11 cellular contexts compared by ENCODE assay signal in the genomic region with DNA sequence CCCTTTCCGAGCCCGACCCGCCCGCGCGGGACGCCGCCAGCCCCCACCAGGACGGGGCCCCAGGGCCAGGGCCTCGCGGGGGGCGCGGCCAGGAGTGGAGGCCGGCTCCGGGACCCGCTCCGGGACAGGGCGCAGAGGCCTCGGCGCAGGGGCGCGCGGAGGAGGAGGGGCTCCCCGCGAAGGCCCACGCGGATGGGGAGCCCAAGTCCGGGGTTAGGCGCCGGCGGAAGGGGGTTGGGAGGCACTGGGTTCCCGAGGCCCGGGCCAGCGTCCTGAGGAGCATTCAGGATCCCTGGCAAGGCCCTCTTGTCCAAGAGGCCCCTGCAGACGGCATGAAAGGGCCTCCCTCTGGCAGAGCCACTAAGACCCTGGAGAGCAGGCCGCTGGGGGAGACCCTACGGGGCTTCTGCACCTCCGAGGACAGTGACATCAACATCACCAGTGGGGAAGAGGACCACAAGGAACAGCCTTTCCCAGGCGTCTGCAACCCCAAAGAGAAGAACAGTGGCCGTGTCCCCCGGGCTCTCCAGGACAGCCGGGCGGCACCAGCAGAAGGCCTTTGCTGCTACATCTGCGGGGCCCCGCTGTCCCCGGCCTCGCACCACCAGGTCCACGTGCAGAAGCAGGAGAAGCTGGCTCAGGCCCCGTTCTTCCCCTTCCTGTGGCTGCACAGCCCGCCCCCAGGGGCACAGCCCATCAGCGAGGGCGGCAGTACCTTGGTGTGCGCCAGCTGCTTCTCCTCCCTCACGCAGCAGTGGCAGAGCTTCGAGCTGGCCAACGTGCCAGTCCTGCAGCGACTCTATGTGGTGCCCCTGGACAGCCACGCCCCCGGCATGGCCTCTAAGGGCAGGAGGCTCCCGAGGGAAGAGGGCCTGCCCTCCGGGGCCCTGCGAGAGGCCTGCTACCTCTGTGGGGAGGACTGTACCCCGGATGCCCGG. TPM values are rescaled to one million over a fixed set of nuclear protein-coding genes. Genes with fewer than 3 reads are reported as not detected.
A peak's percentile ranks its signal among the peaks of the same experiment; 100 is the strongest.
DNase-seq lines count a peak whose midpoint lies in the region; ATAC-seq and TF ChIP-seq lines count a peak whose summit lies in the region.
"Had no signal": no experiment of that assay in that cellular context is flagged by ENCODE, and none has a peak within 500 bp of the region (broad histone marks: within the 10 kb centered on the region; RNA-seq: fewer than 3 reads in every experiment).

No MANE protein-coding gene starts in this region.

- CTCF ChIA-PET in IMR-90 (lab: Yijun Ruan, JAX): interaction anchor here (3.2 kb wide), 1 partner anchor 56 kb away, joined by 13 read pairs; no protein-coding TSS in a partner anchor

- peaks cover 34% of the 10 kb centered on the region for H3K4me1 ChIP-seq in IMR-90 (ENCODE audit: control insufficient read depth, insufficient read depth, low read length)
- peaks cover 5 to 13% of the 10 kb centered on the region in 2 donors for H3K4me1 ChIP-seq in esophagus (ENCODE audit: control insufficient read depth in 2 of 2, insufficient read depth in 2 of 2, low read length in 1 of 2)

- no peak overlapping the region for H4K5ac ChIP-seq in IMR-90 (ENCODE audit: low read depth, low read length)

- no peak overlapping the region for H2BK15ac ChIP-seq in IMR-90 (ENCODE audit: low read depth, low read length)

- no peak for TF ChIP-seq POLR2A in IMR-90 (IDR thresholded peaks at IDR 0.05; ENCODE audit: low read depth, low read length)

- H3K27me3 ChIP-seq in IMR-90 (ENCODE audit: control insufficient read depth, insufficient read depth, low read length) (no peaks in the 10 kb centered on the region), esophagus (ENCODE audit: control insufficient read depth in 1 of 2, insufficient read depth in 2 of 2, low read length in 2 of 2) (peaks cover 0 to 4% of the 10 kb centered on the region in 2 donors)

- POLR2A ChIA-PET in IMR-90 (lab: Charles Lee; ENCODE audit: unreplicated experiment): no interaction called here

- no TSS peak for BruUV-seq in IMR-90 (replicated peaks; lab: Mats Ljungman, UMichigan)

- peak overlapping the region; percentile 84; the same call in 1 of the 2 replicates for H3K9ac ChIP-seq in IMR-90 (ENCODE audit: low read depth, low read length)
- H3K9ac ChIP-seq: KMS-11 had no signal

- H3K36me3 Mint-ChIP-seq in nephron progenitor cell (ENCODE audit: low read depth): no peaks in the 10 kb centered on the region
- H3K36me3 Mint-ChIP-seq: activated naive CD4-positive, alpha-beta T cell treated with anti-CD3 and anti-CD28 coated beads, Interleukin-2, amount 50 U/mL, for 72 hours had no signal

- no peaks in the 10 kb centered on the region for H3K36me3 ChIP-seq in IMR-90 (ENCODE audit: control insufficient read depth, insufficient read depth, low read length)
- H3K36me3 ChIP-seq in esophagus (ENCODE audit: control insufficient read depth in 2 of 2, insufficient read depth in 2 of 2, low read length in 1 of 2): no peaks in the 10 kb centered on the region

- 0 out of 2 replicates have a peak, but pooled peaks cover 3% of the 10 kb centered on the region for H3K9me1 ChIP-seq in IMR-90 (ENCODE audit: insufficient read depth, low read length)

- no peak for TF ChIP-seq RAD21 in IMR-90 (IDR thresholded peaks at IDR 0.05; ENCODE audit: low read length)

- no peaks in the 10 kb centered on the region for H3K9me3 Mint-ChIP-seq in nephron progenitor cell
- H3K9me3 Mint-ChIP-seq: activated naive CD4-positive, alpha-beta T cell treated with anti-CD3 and anti-CD28 coated beads, Interleukin-2, amount 50 U/mL, for 72 hours had no signal

- intact Hi-C loops in IMR-90 (cut with micrococcal nuclease): loop anchor here (5.0 kb wide), 1 partner anchor 52 kb away; no protein-coding TSS in a partner anchor

- TF ChIP-seq CTCF in IMR-90 (conservative IDR thresholded peaks at IDR 0.05; ENCODE audit: low read depth, low read length) (no peak), nephron progenitor cell (IDR thresholded peaks at IDR 0.05) (no peak)

- peak overlapping the region; percentile 97 for H2AK9ac ChIP-seq in IMR-90 (replicated peaks; ENCODE audit: low read depth, low read length, poor library complexity)

- no peak for ATAC-seq in IMR-90 (ENCODE audit: low read depth)
- ATAC-seq in HG03175 (IDR thresholded peaks at IDR 0.05; ENCODE audit: unreplicated experiment): no peak
- ATAC-seq in GM18909 (IDR thresholded peaks at IDR 0.05; ENCODE audit: poor library complexity, unreplicated experiment): no peak
- no peak for ATAC-seq in GM18511 (IDR thresholded peaks at IDR 0.05; ENCODE audit: unreplicated experiment)
- ATAC-seq: left colon had no signal

- H3K23ac ChIP-seq in IMR-90 (ENCODE audit: low read depth, low read length): peak overlapping the region; percentile 100; the same call in 1 of the 2 replicates

- H4K20me1 ChIP-seq in IMR-90 (ENCODE audit: insufficient read depth, low read length): peaks cover 32% of the 10 kb centered on the region

- H2AK5ac ChIP-seq in IMR-90 (ENCODE audit: low read depth, low read length): peak overlapping the region; percentile 79

- no peak overlapping the region for H3K18ac ChIP-seq in IMR-90 (ENCODE audit: low read depth, low read length)

- peaks cover 76% of the 10 kb centered on the region for H3K4me1 Mint-ChIP-seq in nephron progenitor cell

- H2BK120ac ChIP-seq in IMR-90 (ENCODE audit: low read depth, low read length): peak overlapping the region; percentile 37; the same call in 1 of the 2 replicates

- peak overlapping the region; percentile 74 for H3K27ac ChIP-seq in IMR-90 (ENCODE audit: insufficient read depth, low read length)
- H3K27ac ChIP-seq in esophagus (ENCODE audit: low read depth in 2 of 2, low read length in 1 of 2): no peak overlapping the region
- H3K27ac ChIP-seq: KMS-11 had no signal

- H4K91ac ChIP-seq in IMR-90 (ENCODE audit: insufficient read depth, low read depth, low read length): peak overlapping the region; percentile 32; the same call in 1 of the 2 replicates

- H3K4me3 ChIP-seq in IMR-90 (ENCODE audit: insufficient read depth, low read depth, low read length): peak overlapping the region; percentile 47
- peak overlapping the region; percentile 17 to 50 for H3K4me3 ChIP-seq in esophagus (ENCODE audit: low read depth in 1 of 2, low read length in 2 of 2)

- peaks cover 0 to 55% of the 10 kb centered on the region in 2 experiments; a peak in 3 of 4 replicates for H3K79me1 ChIP-seq in IMR-90 (ENCODE audit: low read depth in 1 of 2, low read length in 2 of 2)

- 29% methylated on average over 44 of the region's 64 CpGs; no CpG with 5 or more reads in 1 of the 2 experiments for WGBS in IMR-90 (ENCODE audit: extremely low coverage in 2 of 2, insufficient read length in 1 of 2), 2 experiments
- WGBS in esophagus, 2 donors: 49% methylated on average over 36 to 64 of the region's 64 CpGs

- H4K8ac ChIP-seq in IMR-90 (ENCODE audit: low read depth in 2 of 2, low read length in 2 of 2): peak overlapping the region in 1 of 2 experiments; percentile 25; a peak in 1 of 4 replicates

- peak overlapping the region; percentile 10; the same call in 1 of the 2 replicates for H3K14ac ChIP-seq in IMR-90 (replicated peaks; ENCODE audit: low read depth, low read length)

- H3K9me3 ChIP-seq in IMR-90 (ENCODE audit: control insufficient read depth, insufficient read depth, low read length): no peaks in the 10 kb centered on the region
- peaks cover 0 to 3% of the 10 kb centered on the region in 2 donors for H3K9me3 ChIP-seq in esophagus (ENCODE audit: control insufficient read depth in 2 of 2, insufficient read depth in 1 of 2, low read depth in 1 of 2, low read length in 1 of 2)

- H2BK20ac ChIP-seq in IMR-90 (ENCODE audit: low read depth, low read length): no peak overlapping the region

- H3K27ac Mint-ChIP-seq in nephron progenitor cell: no peak overlapping the region
- H3K27ac Mint-ChIP-seq: activated naive CD4-positive, alpha-beta T cell treated with anti-CD3 and anti-CD28 coated beads, Interleukin-2, amount 50 U/mL, for 72 hours had no signal

- H3K4me2 ChIP-seq in IMR-90 (ENCODE audit: low read depth, low read length): peak overlapping the region; percentile 85
- H3K4me2 ChIP-seq: KMS-11 had no signal

- in situ Hi-C loops in IMR-90 (cut with MboI; ENCODE audit: low sequenced_read_pairs): no loop called here

- DNase-seq in AG08396 (ENCODE audit: low spot score) (peak; percentile 27), IMR-90 (no peak), nephron progenitor cell (peak; percentile 40), NCI-H1436 (lab: John Stamatoyannopoulos, UW) (no peak)
- DNase-seq: left colon had no signal

- peak overlapping the region; percentile 55; the same call in 1 of the 2 replicates for H3K56ac ChIP-seq in IMR-90 (ENCODE audit: extremely low read depth, insufficient read depth, low read length)

- H3K4ac ChIP-seq in IMR-90 (ENCODE audit: low read depth, low read length): peak overlapping the region; percentile 73; the same call in 1 of the 2 replicates

- dilution Hi-C loops in IMR-90 (cut with HindIII; ENCODE audit: low sequenced_read_pairs, unreplicated experiment): no loop called here

- peaks cover 37% of the 10 kb centered on the region for H3K27me3 Mint-ChIP-seq in nephron progenitor cell (ENCODE audit: low read depth, poor library complexity)

- peak overlapping the region; percentile 88 for H2BK5ac ChIP-seq in IMR-90 (ENCODE audit: low read depth, low read length, poor library complexity, severe bottlenecking)

- H3K4me3 Mint-ChIP-seq in nephron progenitor cell: peak overlapping the region; percentile 65

- H2AFZ ChIP-seq in IMR-90 (replicated peaks; ENCODE audit: low read length, poor library complexity): peak overlapping the region; percentile 73

TF ChIP-seq in IMR-90, 13 proteins besides CTCF, POLR2A, EP300 and RAD21:
- no peak for TF ChIP-seq MXI1 (IDR thresholded peaks at IDR 0.05; ENCODE audit: borderline replicate concordance, low read depth, low read length)
- no peak for TF ChIP-seq RCOR1 (IDR thresholded peaks at IDR 0.05; ENCODE audit: insufficient replicate concordance, low read length)
- no peak for TF ChIP-seq FOS (IDR thresholded peaks at IDR 0.05; ENCODE audit: low read depth, low read length)

RNA-seq across cellular contexts. Expression of gene CIBAR2, which starts 58.1 kb away (rescaled TPM):
- 0.18 TPM in 1 of 2 replicates, not detected in the other for total RNA-seq in IMR-90 (2012; rRNA removed)
- 0.16 and 0.24 TPM in 2 replicates for polyA plus RNA-seq in IMR-90 (2012; rRNA removed)
- polyA plus RNA-seq in IMR-90 (2012; cell fraction: cytosol; rRNA removed): not detected in 2 replicates
- 2.0 and 3.7 TPM in 2 replicates for polyA plus RNA-seq in IMR-90 (2012; cell fraction: nucleus; rRNA removed; ENCODE audit: low replicate concordance)
- not detected for polyA plus RNA-seq in esophagus
- total RNA-seq: activated naive CD4-positive, alpha-beta T cell treated with anti-CD3 and anti-CD28 coated beads, Interleukin-2, amount 50 U/mL, for 72 hours; left colon had no signal

Comparison
In these comparisons a context has a peak if more than half of its experiments do, and no peak if none do; other contexts are left out.
1. DNase-seq: peak in AG08396 (single experiment) and nephron progenitor cell (single experiment); none in IMR-90 (single experiment) and NCI-H1436 (single experiment).